21 cellular contexts compared by ENCODE assay signal in genomic region chr18:28459587-28459986, GRCh38.
DNase-seq lines count a peak whose midpoint lies in the region; ATAC-seq and TF ChIP-seq lines count a peak whose summit lies in the region.
"Had no signal": no experiment of that assay in that cellular context is flagged by ENCODE, and none has a peak within 500 bp of the region (broad histone marks: within the 10 kb centered on the region; RNA-seq: fewer than 3 reads in every experiment).

No MANE protein-coding gene starts in this region.

- TF ChIP-seq RAD21 in liver (IDR thresholded peaks at IDR 0.05), result no peak

- in situ Hi-C loops in GM23248 (cut with MboI), result no loop called here

- 46 to 54% methylated on average over 2 of the region's 2 CpGs for WGBS in GM23248 (ENCODE audit: low coverage in 1 of 2, low lambda C conversion rate in 2 of 2, missing lambda C conversion rate in 2 of 2), 2 experiments
- WGBS in liver, result 31% methylated on average over 2 of the region's 2 CpGs

- intact Hi-C loops in activated naive CD4-positive, alpha-beta T cell treated with anti-CD3 and anti-CD28 coated beads for 36 hours (cut with micrococcal nuclease), result no loop called here

- no peak for TF ChIP-seq CTCF in epithelial cell of esophagus (IDR thresholded peaks at IDR 0.05; ENCODE audit: insufficient read depth, low read depth, low read length, missing control alignments)
- TF ChIP-seq CTCF in liver (IDR thresholded peaks at IDR 0.05; ENCODE audit: low read depth, low read length, missing input control), result no peak

- H3K27ac ChIP-seq in GM23248 (no peak overlapping the region), liver (ENCODE audit: low read depth in 1 of 2, low read length in 2 of 2) (no peak overlapping the region)
- H3K27ac ChIP-seq: SJCRH30 had no signal

- no peak overlapping the region for H3K27ac Mint-ChIP-seq in activated T-cell treated with anti-CD3 and anti-CD28 coated beads, Interleukin-2, amount 50 U/mL, for 24 hours
- no peak overlapping the region for H3K27ac Mint-ChIP-seq in activated naive CD4-positive, alpha-beta T cell treated with anti-CD3 and anti-CD28 coated beads for 36 hours

- H3K4me1 ChIP-seq in GM23248 (ENCODE audit: insufficient read depth) (no peaks in the 10 kb centered on the region), adipocyte (ENCODE audit: control insufficient read depth, insufficient read depth, low read length) (no peaks in the 10 kb centered on the region), liver (ENCODE audit: control insufficient read depth in 4 of 4, insufficient read depth in 4 of 4, low read length in 3 of 4) (no peaks in the 10 kb centered on the region)
- H3K4me1 ChIP-seq: SJCRH30 had no signal

- DNase-seq in GM23248 (peak; percentile 15), adipocyte (ENCODE audit: low read depth) (peak; percentile 4), epithelial cell of esophagus (ENCODE audit: low read depth) (peak; percentile 73), AG08396 (ENCODE audit: low spot score) (no peak)
- DNase-seq in activated T-cell treated with anti-CD3 and anti-CD28 coated beads, Interleukin-2, amount 50 U/mL, for 24 hours, result no peak
- no peak for DNase-seq in activated naive CD4-positive, alpha-beta T cell treated with anti-CD3 and anti-CD28 coated beads for 36 hours
- DNase-seq: AML-193, DMS 273 treated with DMSO at 0.1 percent for 48 hours, Karpas-422, MM.1S, NCI-H1092, NCI-H146, NCI-H2081, NCI-H2171 treated with DMSO at 0.1 percent for 48 hours, NCI-H446 treated with DMSO at 0.1 percent for 48 hours, NCI-H69, SJCRH30 had no signal

- H3K27me3 Mint-ChIP-seq in activated T-cell treated with anti-CD3 and anti-CD28 coated beads, Interleukin-2, amount 50 U/mL, for 24 hours, result no peaks in the 10 kb centered on the region
- no peaks in the 10 kb centered on the region for H3K27me3 Mint-ChIP-seq in activated naive CD4-positive, alpha-beta T cell treated with anti-CD3 and anti-CD28 coated beads for 36 hours (ENCODE audit: low read depth)

- H4K20me1 ChIP-seq in GM23248 (ENCODE audit: insufficient read depth), result no peaks in the 10 kb centered on the region

- H3K4me2 ChIP-seq in GM23248 (ENCODE audit: unreplicated experiment), result no peak overlapping the region

- H3K9me3 Mint-ChIP-seq in activated T-cell treated with anti-CD3 and anti-CD28 coated beads, Interleukin-2, amount 50 U/mL, for 24 hours, result peaks cover 4% of the 10 kb centered on the region
- peaks cover 5% of the 10 kb centered on the region for H3K9me3 Mint-ChIP-seq in activated naive CD4-positive, alpha-beta T cell treated with anti-CD3 and anti-CD28 coated beads for 36 hours

- H3K9ac ChIP-seq in GM23248 (no peak overlapping the region), adipocyte (ENCODE audit: low read length) (no peak overlapping the region), liver (ENCODE audit: low read depth in 1 of 2, low read length in 2 of 2) (no peak overlapping the region)

- H3K79me2 ChIP-seq in GM23248 (ENCODE audit: insufficient read depth), result no peaks in the 10 kb centered on the region

- ATAC-seq in HG03097 (IDR thresholded peaks at IDR 0.05; ENCODE audit: low FRiP score, unreplicated experiment), result no peak
- ATAC-seq: GM12878, Panc1 had no signal

- H3K4me3 Mint-ChIP-seq in activated T-cell treated with anti-CD3 and anti-CD28 coated beads, Interleukin-2, amount 50 U/mL, for 24 hours, result no peak overlapping the region
- no peak overlapping the region for H3K4me3 Mint-ChIP-seq in activated naive CD4-positive, alpha-beta T cell treated with anti-CD3 and anti-CD28 coated beads for 36 hours

- H2AFZ ChIP-seq in GM23248, result no peak overlapping the region

- CTCF ChIA-PET in activated naive CD4-positive, alpha-beta T cell treated with anti-CD3 and anti-CD28 coated beads for 36 hours (lab: Charles Lee), result no interaction called here

- H3K4me1 Mint-ChIP-seq in activated T-cell treated with anti-CD3 and anti-CD28 coated beads, Interleukin-2, amount 50 U/mL, for 24 hours (ENCODE audit: low read depth), result no peaks in the 10 kb centered on the region
- H3K4me1 Mint-ChIP-seq in activated naive CD4-positive, alpha-beta T cell treated with anti-CD3 and anti-CD28 coated beads for 36 hours (ENCODE audit: low read depth), result no peaks in the 10 kb centered on the region

- no peaks in the 10 kb centered on the region for H3F3A ChIP-seq in GM23248 (ENCODE audit: insufficient read depth)

- no peak overlapping the region for H3K4me3 ChIP-seq in GM23248
- no peak overlapping the region for H3K4me3 ChIP-seq in adipocyte (ENCODE audit: low read length)
- no peak overlapping the region for H3K4me3 ChIP-seq in epithelial cell of esophagus (ENCODE audit: low read length)
- H3K4me3 ChIP-seq in liver (ENCODE audit: low read depth in 1 of 3, low read length in 3 of 3), result no peak overlapping the region
- H3K4me3 ChIP-seq: GM12878, SJCRH30 had no signal

- H3K36me3 ChIP-seq in GM23248 (ENCODE audit: low read depth) (no peaks in the 10 kb centered on the region), adipocyte (ENCODE audit: control insufficient read depth, insufficient read depth, low read length, severe bottlenecking) (no peaks in the 10 kb centered on the region), liver (ENCODE audit: control insufficient read depth in 4 of 4, insufficient read depth in 3 of 4, low read depth in 1 of 4, low read length in 3 of 4) (no peaks in the 10 kb centered on the region)
- H3K36me3 ChIP-seq: SJCRH30 had no signal

- no peaks in the 10 kb centered on the region for H3K9me2 ChIP-seq in GM23248 (ENCODE audit: insufficient read depth)

- H3K9me3 ChIP-seq in GM23248 (ENCODE audit: low read depth) (no peaks in the 10 kb centered on the region), adipocyte (ENCODE audit: control insufficient read depth, low read length) (no peaks in the 10 kb centered on the region), liver (ENCODE audit: control insufficient read depth in 4 of 4, low read length in 3 of 4) (no peaks in the 10 kb centered on the region)
- H3K9me3 ChIP-seq: SJCRH30 had no signal

- no peaks in the 10 kb centered on the region for H3K27me3 ChIP-seq in GM23248 (replicated peaks; ENCODE audit: insufficient read depth)
- H3K27me3 ChIP-seq in adipocyte (replicated peaks; ENCODE audit: control insufficient read depth, insufficient read depth, low read length), result no peaks in the 10 kb centered on the region
- no peaks in the 10 kb centered on the region for H3K27me3 ChIP-seq in liver (ENCODE audit: control insufficient read depth in 4 of 4, insufficient read depth in 4 of 4, low read length in 3 of 4)
- H3K27me3 ChIP-seq: SJCRH30 had no signal

- no peaks in the 10 kb centered on the region for H3K36me3 Mint-ChIP-seq in activated T-cell treated with anti-CD3 and anti-CD28 coated beads, Interleukin-2, amount 50 U/mL, for 24 hours (ENCODE audit: low read depth)
- no peaks in the 10 kb centered on the region for H3K36me3 Mint-ChIP-seq in activated naive CD4-positive, alpha-beta T cell treated with anti-CD3 and anti-CD28 coated beads for 36 hours (ENCODE audit: low read depth)

TF ChIP-seq in liver, 16 proteins besides CTCF, POLR2A, EP300 and RAD21:
- TF ChIP-seq ATF3 (IDR thresholded peaks at IDR 0.05), result peak; percentile 33
- peak in 1 of 2 donors; percentile 31 for TF ChIP-seq RXRA (IDR thresholded peaks at IDR 0.05)
- TF ChIP-seq GABPA (IDR thresholded peaks at IDR 0.05 in 1 of 2, conservative IDR thresholded peaks at IDR 0.05 in 1 of 2), result no peak
- peak in 1 of 2 donors; percentile 35 for TF ChIP-seq HNF4A (conservative IDR thresholded peaks at IDR 0.05)

Comparison
In these comparisons a context has a peak if more than half of its experiments do, and no peak if none do; other contexts are left out.
1. DNase-seq: peak in GM23248 (single experiment), adipocyte (single experiment) and epithelial cell of esophagus (single experiment); none in AG08396 (single experiment), activated T-cell treated with anti-CD3 and anti-CD28 coated beads, Interleukin-2, amount 50 U/mL, for 24 hours (single experiment) and activated naive CD4-positive, alpha-beta T cell treated with anti-CD3 and anti-CD28 coated beads for 36 hours (single experiment).